8 cellular contexts compared by ENCODE assay signal in the genomic region with DNA sequence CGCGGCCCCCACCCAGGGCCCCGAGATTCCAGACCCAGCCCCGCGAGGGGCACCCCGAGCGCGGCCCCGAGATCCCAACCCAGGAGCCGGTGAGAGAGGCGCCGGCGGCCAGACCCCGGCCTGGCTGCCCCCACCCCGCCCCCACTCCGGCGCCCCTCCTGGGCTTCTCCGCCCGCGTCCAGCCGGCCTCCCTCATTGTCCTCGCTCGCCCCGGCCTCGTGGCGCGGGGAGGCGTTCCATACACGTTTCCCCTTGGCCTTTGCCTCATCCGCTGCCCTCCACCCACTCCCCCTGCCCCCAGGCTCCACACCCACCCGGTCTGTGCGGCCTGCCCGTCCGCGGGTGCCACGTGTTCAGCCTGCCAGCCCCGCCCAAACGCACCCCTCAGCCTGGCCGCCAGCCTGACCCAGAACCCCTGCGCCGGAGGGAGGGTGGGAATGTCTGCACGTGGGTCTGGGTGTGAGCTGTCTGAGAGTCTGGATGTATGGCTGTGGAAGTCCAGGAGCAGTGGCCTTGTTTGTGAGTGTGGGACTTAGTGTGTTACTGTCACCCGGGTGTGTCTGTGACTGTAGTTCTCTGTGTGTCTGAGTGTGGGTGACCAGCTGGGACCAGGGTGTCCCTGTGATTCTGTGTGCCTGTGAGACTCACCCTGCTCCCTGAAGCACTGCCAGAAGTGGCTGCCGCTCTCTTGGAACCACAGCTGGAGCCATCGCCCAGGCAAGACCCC. TPM values are rescaled to one million over a fixed set of nuclear protein-coding genes. Genes with fewer than 3 reads are reported as not detected.
DNase-seq lines count a peak whose midpoint lies in the region; ATAC-seq and TF ChIP-seq lines count a peak whose summit lies in the region.

No MANE protein-coding gene starts in this region.

- TF ChIP-seq CTCF in fibroblast of the aortic adventitia (IDR thresholded peaks at IDR 0.05; ENCODE audit: insufficient read depth, low read length) (no peak), neutrophil (IDR thresholded peaks at IDR 0.05) (no peak)

- DNase-seq in NCI-H1417 (lab: John Stamatoyannopoulos, UW) (peak in 2 of 3 experiments; percentile 52 to 54), NCI-H1417 treated with DMSO at 0.1 percent for 48 hours (lab: John Stamatoyannopoulos, UW) (no peak), LHCN-M2 (ENCODE audit: low read depth) (peak; percentile 64), fibroblast of the aortic adventitia (ENCODE audit: low read depth) (peak; percentile 52), cerebellar cortex (ENCODE audit: low spot score) (no peak)
- peak; percentile 79 for DNase-seq in activated CD8-positive, alpha-beta memory T cell treated with anti-CD3 and anti-CD28 coated beads for 24 hours

- peaks cover 76 to 79% of the 10 kb centered on the region in 2 experiments for H3K4me1 ChIP-seq in neutrophil (ENCODE audit: control insufficient read depth in 1 of 2, insufficient read depth in 1 of 2, low read depth in 1 of 2, low read length in 1 of 2)

- H3K4me3 ChIP-seq in fibroblast of the aortic adventitia (ENCODE audit: low read depth, low read length) (peak overlapping the region; percentile 74), neutrophil (ENCODE audit: low read depth in 1 of 2, low read length in 1 of 2) (peak overlapping the region; percentile 26 to 64)

- no peak overlapping the region for H3K27ac ChIP-seq in neutrophil

- no peaks in the 10 kb centered on the region for H3K9me3 ChIP-seq in neutrophil

- H3K36me3 ChIP-seq in neutrophil, result peaks cover 30% of the 10 kb centered on the region

- ATAC-seq in GM21515 (IDR thresholded peaks at IDR 0.05; ENCODE audit: unreplicated experiment), result no peak

- H3K27me3 ChIP-seq in neutrophil, result peaks cover 13% of the 10 kb centered on the region

RNA-seq across cellular contexts. Expression of a gene that starts 0.7 kb away (rescaled TPM):
- total RNA-seq in LHCN-M2 (2014; rRNA removed) (110 and 115 TPM in 2 replicates), fibroblast of the aortic adventitia (ENCODE audit: low replicate concordance) (19.7 and 99.1 TPM in 2 replicates)
- 104 TPM for polyA plus RNA-seq in LHCN-M2 (2012)

RNA-seq across cellular contexts. Expression of a gene that starts 4.9 kb away (rescaled TPM):
- 188 and 200 TPM in 2 replicates for total RNA-seq in LHCN-M2 (2014; rRNA removed)
- polyA plus RNA-seq in LHCN-M2 (2012), result 169 TPM
- total RNA-seq in fibroblast of the aortic adventitia (ENCODE audit: low replicate concordance), result 47.3 and 53.1 TPM in 2 replicates

RNA-seq across cellular contexts. Expression of a gene that starts 9.9 kb away (rescaled TPM):
- total RNA-seq in LHCN-M2 (2014; rRNA removed) (30.7 and 36.2 TPM in 2 replicates), fibroblast of the aortic adventitia (ENCODE audit: low replicate concordance) (15.1 and 15.6 TPM in 2 replicates)
- 16.0 TPM for polyA plus RNA-seq in LHCN-M2 (2012)

RNA-seq across cellular contexts. Expression of a gene that starts 11.7 kb away (rescaled TPM):
- total RNA-seq in LHCN-M2 (2014; rRNA removed) (5.1 and 5.2 TPM in 2 replicates), fibroblast of the aortic adventitia (ENCODE audit: low replicate concordance) (2.6 TPM in 2 replicates)
- 6.6 TPM for polyA plus RNA-seq in LHCN-M2 (2012)

RNA-seq across cellular contexts. Expression of a gene that starts 32.9 kb away (rescaled TPM):
- 30.5 and 31.8 TPM in 2 replicates for total RNA-seq in LHCN-M2 (2014; rRNA removed)
- polyA plus RNA-seq in LHCN-M2 (2012), result 23.3 TPM
- total RNA-seq in fibroblast of the aortic adventitia (ENCODE audit: low replicate concordance), result 16.2 and 20.8 TPM in 2 replicates

Comparison
In these comparisons a context has a peak if more than half of its experiments do, and no peak if none do; other contexts are left out.
1. DNase-seq: peak in NCI-H1417 (2 of 3), LHCN-M2 (single experiment), activated CD8-positive, alpha-beta memory T cell treated with anti-CD3 and anti-CD28 coated beads for 24 hours (single experiment) and fibroblast of the aortic adventitia (single experiment); none in NCI-H1417 treated with DMSO at 0.1 percent for 48 hours (single experiment) and cerebellar cortex (single experiment).